In genomic region chr5:80667384-80667783, GRCh38 we compare ENCODE assay signal across 16 cellular contexts.
"Had no signal": no experiment of that assay in that cellular context is flagged by ENCODE, and none has a peak within 500 bp of the region (broad histone marks: within the 10 kb centered on the region; RNA-seq: fewer than 3 reads in every experiment).

No MANE protein-coding gene starts in this region.

- H3K27ac ChIP-seq: body of pancreas, parathyroid adenoma had no signal

- H3K4me3 Mint-ChIP-seq: activated naive CD4-positive, alpha-beta T cell treated with anti-CD3 and anti-CD28 coated beads, Interleukin-2, amount 10 ng/mL, durations not matched to agents 7 days and 5 days; activated T-helper 17 cell treated with anti-CD3 and anti-CD28 coated beads, Interleukin-2, amount 50 U/mL, for 72 hours; endodermal cell; neural crest cell; stimulated activated effector memory CD8-positive, alpha-beta T cell treated with anti-CD3 and anti-CD28 coated beads, Interleukin-12 subunit alpha, Interleukin-12 subunit beta, amount 100 ng/mL, for 72 hours had no signal

- H3K27ac Mint-ChIP-seq: activated naive CD4-positive, alpha-beta T cell treated with anti-CD3 and anti-CD28 coated beads, Interleukin-2, amount 10 ng/mL, durations not matched to agents 7 days and 5 days; activated T-helper 17 cell treated with anti-CD3 and anti-CD28 coated beads, Interleukin-2, amount 50 U/mL, for 72 hours; endodermal cell; stimulated activated effector memory CD8-positive, alpha-beta T cell treated with anti-CD3 and anti-CD28 coated beads, Interleukin-12 subunit alpha, Interleukin-12 subunit beta, amount 100 ng/mL, for 72 hours had no signal

- ATAC-seq: activated T-helper 17 cell treated with anti-CD3 and anti-CD28 coated beads, Interleukin-2, amount 50 U/mL, for 72 hours; body of pancreas; stimulated activated effector memory CD8-positive, alpha-beta T cell treated with anti-CD3 and anti-CD28 coated beads, Interleukin-12 subunit alpha, Interleukin-12 subunit beta, amount 100 ng/mL, for 72 hours had no signal

- H3K4me1 Mint-ChIP-seq: endodermal cell, neural crest cell had no signal

- H3K4me1 ChIP-seq: body of pancreas, parathyroid adenoma, transverse colon had no signal

- DNase-seq: activated B cell treated with CpG ODN at 0.5 μM for 24 hours; activated CD4-positive, alpha-beta T cell treated with anti-CD3 and anti-CD28 coated beads, Interleukin-2, amount 50 U/mL, for 1 hour; activated naive CD4-positive, alpha-beta T cell treated with anti-CD3 and anti-CD28 coated beads, Interleukin-2, amount 10 ng/mL, durations not matched to agents 7 days and 5 days; activated T-cell treated with anti-CD3 and anti-CD28 coated beads for 4 hours; body of pancreas; cerebellar nuclear complex; dermis blood vessel endothelial cell; glutamatergic neuron; SK-N-SH had no signal

- H3K27me3 ChIP-seq: body of pancreas, transverse colon had no signal

- H3K9me3 Mint-ChIP-seq: activated B cell treated with CpG ODN at 0.5 μM for 24 hours; activated naive CD4-positive, alpha-beta T cell treated with anti-CD3 and anti-CD28 coated beads, Interleukin-2, amount 10 ng/mL, durations not matched to agents 7 days and 5 days; activated T-helper 17 cell treated with anti-CD3 and anti-CD28 coated beads, Interleukin-2, amount 50 U/mL, for 72 hours; endodermal cell; neural crest cell; stimulated activated effector memory CD8-positive, alpha-beta T cell treated with anti-CD3 and anti-CD28 coated beads, Interleukin-12 subunit alpha, Interleukin-12 subunit beta, amount 100 ng/mL, for 72 hours had no signal

- H3K27me3 Mint-ChIP-seq: activated B cell treated with CpG ODN at 0.5 μM for 24 hours; activated naive CD4-positive, alpha-beta T cell treated with anti-CD3 and anti-CD28 coated beads, Interleukin-2, amount 10 ng/mL, durations not matched to agents 7 days and 5 days; activated T-helper 17 cell treated with anti-CD3 and anti-CD28 coated beads, Interleukin-2, amount 50 U/mL, for 72 hours had no signal

- H3K9me3 ChIP-seq: body of pancreas, SK-N-SH, transverse colon had no signal

- H3K4me3 ChIP-seq: body of pancreas, smooth muscle cell had no signal
